18 cellular contexts compared by ENCODE assay signal in the genomic region with DNA sequence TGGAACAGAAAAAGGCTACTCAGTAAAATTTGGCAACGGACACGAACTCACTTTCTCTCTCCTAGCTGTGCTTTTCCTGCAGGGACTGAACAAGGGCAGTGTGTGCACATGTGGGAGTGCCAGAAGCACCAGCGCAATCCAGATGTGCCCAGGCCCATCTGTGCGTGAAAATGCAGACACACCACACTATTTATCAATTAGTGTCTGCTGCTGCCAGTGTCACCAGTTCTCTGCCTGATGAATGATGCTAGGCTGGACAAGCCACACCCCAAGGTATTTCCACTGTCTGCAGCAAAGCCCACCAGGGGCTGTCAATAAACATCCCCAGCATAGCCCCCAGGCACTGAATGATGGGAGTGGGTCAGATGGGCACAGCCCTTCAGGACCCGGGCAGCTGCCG.
"Had no signal": no experiment of that assay in that cellular context is flagged by ENCODE, and none has a peak within 500 bp of the region (broad histone marks: within the 10 kb centered on the region; RNA-seq: fewer than 3 reads in every experiment).

No MANE protein-coding gene starts in this region.

- H3K9me3 ChIP-seq: esophagus squamous epithelium, lower lobe of right lung, neutrophil, pancreas, sigmoid colon, suprapubic skin, transverse colon, vagina had no signal

- H3K4me1 ChIP-seq: lower lobe of right lung, pancreas, suprapubic skin, transverse colon, vagina had no signal

- H3K36me3 ChIP-seq: esophagus squamous epithelium, lower lobe of right lung, neutrophil, pancreas, sigmoid colon, suprapubic skin, transverse colon, vagina had no signal

- H3K27ac ChIP-seq: lower lobe of right lung, neutrophil, pancreas, sigmoid colon, suprapubic skin, transverse colon, vagina had no signal

- H3K4me3 ChIP-seq: esophagus squamous epithelium, lower lobe of right lung, pancreas, sigmoid colon, suprapubic skin, transverse colon, vagina had no signal

- ATAC-seq: effector memory CD8-positive, alpha-beta T cell; left ventricle myocardium superior; lower lobe of right lung; naive thymus-derived CD8-positive, alpha-beta T cell; pancreas; right cardiac atrium; stimulated activated naive CD8-positive, alpha-beta T cell treated with anti-CD3 and anti-CD28 coated beads, Interleukin-15, amount 100 ng/mL, for 72 hours had no signal

- DNase-seq: cortex of kidney; effector memory CD8-positive, alpha-beta T cell; erythroblast; esophagus squamous epithelium; foreskin melanocyte; left ventricle myocardium superior; lower lobe of right lung; naive thymus-derived CD8-positive, alpha-beta T cell; pancreas; right cardiac atrium; sigmoid colon; stimulated activated CD4-positive, alpha-beta T cell treated with anti-CD3 and anti-CD28 coated beads, Interleukin-4, amount 100 ng/mL, for 4 hours; stimulated activated naive CD4-positive, alpha-beta T cell; stimulated activated naive CD8-positive, alpha-beta T cell treated with anti-CD3 and anti-CD28 coated beads, Interleukin-15, amount 100 ng/mL, for 72 hours; transverse colon had no signal
